In genomic region chr15:47293763-47294162, GRCh38 we compare ENCODE assay signal across 8 cellular contexts.
DNase-seq lines count a peak whose midpoint lies in the region; FAIRE-seq and TF ChIP-seq lines count a peak whose summit lies in the region.
"Had no signal": no experiment of that assay in that cellular context is flagged by ENCODE, and none has a peak within 500 bp of the region (broad histone marks: within the 10 kb centered on the region; RNA-seq: fewer than 3 reads in every experiment).

No MANE protein-coding gene starts in this region.

- no peak overlapping the region for H3K4ac ChIP-seq in mesendoderm (ENCODE audit: low read depth, low read length)

- H3K56ac ChIP-seq in mesendoderm (ENCODE audit: low read length): no peak overlapping the region

- no peak overlapping the region for H4K5ac ChIP-seq in mesendoderm (ENCODE audit: low read length)

- WGBS in mesendoderm (ENCODE audit: extremely low coverage, insufficient coverage, low lambda C conversion rate): no CpG with 5 or more reads among the region's 4 CpGs

- no peak for FAIRE-seq in urothelium cell line (lab: Jason Lieb, UNC)

- no peak overlapping the region for H3K4me3 ChIP-seq in fibroblast of mammary gland (ENCODE audit: control insufficient read depth, low read depth, low read length)
- H3K4me3 ChIP-seq in mesendoderm (ENCODE audit: low read length): no peak overlapping the region

- no peaks in the 10 kb centered on the region for H3K79me2 ChIP-seq in mesendoderm (ENCODE audit: control insufficient read depth, insufficient read depth, low read length)

- no peak overlapping the region for H3K4me2 ChIP-seq in mesendoderm (ENCODE audit: low read length)

- H2AK5ac ChIP-seq in mesendoderm (ENCODE audit: low read length): no peak overlapping the region

- H2BK120ac ChIP-seq in mesendoderm (ENCODE audit: low read depth, low read length): no peak overlapping the region

- H3K18ac ChIP-seq in mesendoderm (ENCODE audit: low read length): no peak overlapping the region

- no peak overlapping the region for H3K23ac ChIP-seq in mesendoderm (ENCODE audit: low read length)

- no peak overlapping the region for H3K27ac ChIP-seq in mesendoderm (ENCODE audit: low read depth, low read length)

- no peaks in the 10 kb centered on the region for H3K27me3 ChIP-seq in mesendoderm (ENCODE audit: insufficient read depth, low read length, poor library complexity)

- no peaks in the 10 kb centered on the region for H3K4me1 ChIP-seq in mesendoderm (ENCODE audit: control insufficient read depth, low read depth, low read length)

- H3K79me1 ChIP-seq in mesendoderm (ENCODE audit: low read length): no peaks in the 10 kb centered on the region

- no peak overlapping the region for H4K8ac ChIP-seq in mesendoderm (ENCODE audit: low read depth, low read length)

- no peak overlapping the region for H2BK5ac ChIP-seq in mesendoderm (ENCODE audit: low read length)

- H3K36me3 ChIP-seq in mesendoderm (ENCODE audit: control insufficient read depth, insufficient read depth, low read length): no peaks in the 10 kb centered on the region

- H3K9ac ChIP-seq in mesendoderm (ENCODE audit: low read length): no peak overlapping the region

- DNase-seq in NCI-H226 (peak; percentile 54), fibroblast of mammary gland (ENCODE audit: low read depth) (peak; percentile 89), midbrain (lab: John Stamatoyannopoulos, UW) (peak; percentile 48), urothelium cell line (ENCODE audit: low spot score) (peak; percentile 18), mesendoderm (no peak), cerebellar nuclear complex (lab: John Stamatoyannopoulos, UW) (no peak), middle frontal gyrus (ENCODE audit: extremely low spot score, low spot score) (no peak)
- DNase-seq: NCI-H1436 treated with DMSO at 0.1 percent for 48 hours had no signal

- no peak overlapping the region for H2BK15ac ChIP-seq in mesendoderm (replicated peaks; ENCODE audit: low read depth)

- no peak for TF ChIP-seq CTCF in fibroblast of mammary gland (conservative IDR thresholded peaks at IDR 0.05; ENCODE audit: control insufficient read depth, insufficient read depth, low read depth, low read length)

Comparison
In these comparisons a context has a peak if more than half of its experiments do, and no peak if none do; other contexts are left out.
1. DNase-seq: peak in NCI-H226 (single experiment), fibroblast of mammary gland (single experiment), midbrain (single experiment) and urothelium cell line (single experiment); none in mesendoderm (single experiment), cerebellar nuclear complex (0 of 2) and middle frontal gyrus (single experiment).